20 cellular contexts compared by ENCODE assay signal in genomic region chr3:41572092-41572491, GRCh38.
A peak's percentile ranks its signal among the peaks of the same experiment; 100 is the strongest.
DNase-seq lines count a peak whose midpoint lies in the region; ATAC-seq, FAIRE-seq and TF ChIP-seq lines count a peak whose summit lies in the region.
"Had no signal": no experiment of that assay in that cellular context is flagged by ENCODE, and none has a peak within 500 bp of the region (broad histone marks: within the 10 kb centered on the region; RNA-seq: fewer than 3 reads in every experiment).

No MANE protein-coding gene starts in this region.

- in situ Hi-C loops in GM13976 (cut with MboI; ENCODE audit: low sequenced_read_pairs, unreplicated experiment) = no loop called here

- no peaks in the 10 kb centered on the region for H3K9me3 Mint-ChIP-seq in memory B cell
- H3K9me3 Mint-ChIP-seq in activated T-cell treated with anti-CD3 and anti-CD28 coated beads, Interleukin-2, amount 50 U/mL, for 24 hours = no peaks in the 10 kb centered on the region
- H3K9me3 Mint-ChIP-seq: CD4-positive, alpha-beta T cell; H9 had no signal

- TF ChIP-seq CTCF in thyroid gland (IDR thresholded peaks at IDR 0.05) (no peak), PC-3 (conservative IDR thresholded peaks at IDR 0.05; ENCODE audit: low read depth, low read length) (no peak), GM13976 (IDR thresholded peaks at IDR 0.05; ENCODE audit: borderline replicate concordance, control extremely low read depth, extremely low read depth, insufficient read depth, missing control alignments) (no peak)

- TF ChIP-seq POLR2A in GM12891 (IDR thresholded peaks at IDR 0.05; ENCODE audit: low read depth, low read length) (no peak), thyroid gland (IDR thresholded peaks at IDR 0.05) (no peak)

- no peak overlapping the region for H3K4me2 ChIP-seq in PC-3 (ENCODE audit: low read length)

- no peak overlapping the region for H3K4me3 Mint-ChIP-seq in memory B cell
- H3K4me3 Mint-ChIP-seq in activated T-cell treated with anti-CD3 and anti-CD28 coated beads, Interleukin-2, amount 50 U/mL, for 24 hours = no peak overlapping the region
- H3K4me3 Mint-ChIP-seq: CD14-positive monocyte; CD4-positive, alpha-beta T cell; CD8-positive, alpha-beta memory T cell; H9 had no signal

- H3F3A ChIP-seq in PC-3 (ENCODE audit: low read length, unreplicated experiment) = no peaks in the 10 kb centered on the region

- no peaks in the 10 kb centered on the region for H3K27me3 Mint-ChIP-seq in memory B cell
- no peaks in the 10 kb centered on the region for H3K27me3 Mint-ChIP-seq in activated T-cell treated with anti-CD3 and anti-CD28 coated beads, Interleukin-2, amount 50 U/mL, for 24 hours
- H3K27me3 Mint-ChIP-seq: CD4-positive, alpha-beta T cell; CD8-positive, alpha-beta memory T cell had no signal

- H3K27ac Mint-ChIP-seq in memory B cell = no peak overlapping the region
- no peak overlapping the region for H3K27ac Mint-ChIP-seq in activated T-cell treated with anti-CD3 and anti-CD28 coated beads, Interleukin-2, amount 50 U/mL, for 24 hours
- H3K27ac Mint-ChIP-seq: CD4-positive, alpha-beta T cell; H9 had no signal

- intact Hi-C loops in thyroid gland (cut with DNase I) (no loop called here), PC-3 (cut with micrococcal nuclease) (no loop called here)

- H3K9ac ChIP-seq in PC-3 (ENCODE audit: low read length) = no peak overlapping the region

- no peaks in the 10 kb centered on the region for H3K79me2 ChIP-seq in PC-3 (ENCODE audit: low read length)

- no peaks in the 10 kb centered on the region for H3K27me3 ChIP-seq in thyroid gland
- no peaks in the 10 kb centered on the region for H3K27me3 ChIP-seq in PC-3 (ENCODE audit: low read length)

- no peak for FAIRE-seq in GM12891 (lab: Jason Lieb, UNC)
- FAIRE-seq: D721Med, GM12892, GM18507, H1 had no signal

- no peaks in the 10 kb centered on the region for H3K36me3 ChIP-seq in thyroid gland
- no peaks in the 10 kb centered on the region for H3K36me3 ChIP-seq in PC-3 (ENCODE audit: low read depth, low read length)

- peak; percentile 24 for ATAC-seq in memory B cell (ENCODE audit: low read depth)
- no peak for ATAC-seq in PC-3
- no peak for ATAC-seq in GM19351 (IDR thresholded peaks at IDR 0.05; ENCODE audit: unreplicated experiment)
- ATAC-seq: HCT116 had no signal

- H3K4me3 ChIP-seq in thyroid gland (replicated peaks in 1 of 3) (no peak overlapping the region), PC-3 (ENCODE audit: low read length) (no peak overlapping the region)

- no peaks in the 10 kb centered on the region for H4K20me1 ChIP-seq in PC-3 (ENCODE audit: low read length)

- POLR2A ChIA-PET in PC-3 (lab: Charles Lee; ENCODE audit: unreplicated experiment) = no interaction called here

- H3K9me3 ChIP-seq in thyroid gland = no peaks in the 10 kb centered on the region
- H3K9me3 ChIP-seq in PC-3 (ENCODE audit: low read length) = no peaks in the 10 kb centered on the region

- no TSS peak for BruUV-seq in PC-3 (replicated peaks; lab: Mats Ljungman, UMichigan)

- DNase-seq in GM12891 (ENCODE audit: insufficient read length, low spot score) (no peak), RPMI8226 (peak; percentile 35), memory B cell (ENCODE audit: low spot score in 2 of 2) (no peak), thyroid gland (peak; percentile 14 to 17), PC-3 (no peak), GM13976 (ENCODE audit: low spot score) (no peak)
- DNase-seq in activated T-cell treated with anti-CD3 and anti-CD28 coated beads, Interleukin-2, amount 50 U/mL, for 24 hours = no peak
- DNase-seq: CD4-positive, alpha-beta T cell; CD8-positive, alpha-beta memory T cell; DMS 273 treated with DMSO at 0.1 percent for 48 hours; EL; GDM1; H9 had no signal

- H2AFZ ChIP-seq in PC-3 (ENCODE audit: low read length) = no peak overlapping the region

- peaks cover 11% of the 10 kb centered on the region for H3K4me1 Mint-ChIP-seq in memory B cell
- H3K4me1 Mint-ChIP-seq in activated T-cell treated with anti-CD3 and anti-CD28 coated beads, Interleukin-2, amount 50 U/mL, for 24 hours (ENCODE audit: low read depth) = no peaks in the 10 kb centered on the region
- H3K4me1 Mint-ChIP-seq: CD8-positive, alpha-beta memory T cell had no signal

- no peaks in the 10 kb centered on the region; the same call in 1 of the 2 replicates for H3K9me2 ChIP-seq in PC-3 (replicated peaks; ENCODE audit: low read length)

- H3K4me1 ChIP-seq in thyroid gland (peaks cover 21 to 51% of the 10 kb centered on the region in 2 donors), PC-3 (ENCODE audit: insufficient read depth, low read length) (no peaks in the 10 kb centered on the region)

- H3K27ac ChIP-seq in thyroid gland (peak overlapping the region in 2 of 3 donors; percentile 86 to 88), PC-3 (ENCODE audit: low read length) (no peak overlapping the region)

- CTCF ChIA-PET in PC-3 (lab: Charles Lee) = no interaction called here

- WGBS in thyroid gland, 2 donors = 100% methylated on average over 1 of the region's 1 CpG

- peaks cover 1% of the 10 kb centered on the region for H3K36me3 Mint-ChIP-seq in memory B cell
- H3K36me3 Mint-ChIP-seq in activated T-cell treated with anti-CD3 and anti-CD28 coated beads, Interleukin-2, amount 50 U/mL, for 24 hours (ENCODE audit: low read depth) = peaks cover under 1% of the 10 kb centered on the region
- H3K36me3 Mint-ChIP-seq: CD14-positive monocyte had no signal

TF ChIP-seq in GM12891, 5 proteins besides CTCF, POLR2A, EP300 and RAD21:
- TF ChIP-seq POLR2AphosphoS5 (IDR thresholded peaks at IDR 0.05; ENCODE audit: low read depth, low read length) = no peak
- no peak for TF ChIP-seq TAF1 (IDR thresholded peaks at IDR 0.05; ENCODE audit: low read depth, low read length)
- peak; percentile 75 for TF ChIP-seq SPI1 (IDR thresholded peaks at IDR 0.05; ENCODE audit: low read depth, low read length)

Comparison
In these comparisons a context has a peak if more than half of its experiments do, and no peak if none do; other contexts are left out.
1. DNase-seq: peak in RPMI8226 (single experiment) and thyroid gland (2 of 2); none in GM12891 (single experiment), memory B cell (0 of 2), PC-3 (single experiment), GM13976 (single experiment) and activated T-cell treated with anti-CD3 and anti-CD28 coated beads, Interleukin-2, amount 50 U/mL, for 24 hours (single experiment).